1 cellular context compared by ENCODE assay signal in the genomic region with DNA sequence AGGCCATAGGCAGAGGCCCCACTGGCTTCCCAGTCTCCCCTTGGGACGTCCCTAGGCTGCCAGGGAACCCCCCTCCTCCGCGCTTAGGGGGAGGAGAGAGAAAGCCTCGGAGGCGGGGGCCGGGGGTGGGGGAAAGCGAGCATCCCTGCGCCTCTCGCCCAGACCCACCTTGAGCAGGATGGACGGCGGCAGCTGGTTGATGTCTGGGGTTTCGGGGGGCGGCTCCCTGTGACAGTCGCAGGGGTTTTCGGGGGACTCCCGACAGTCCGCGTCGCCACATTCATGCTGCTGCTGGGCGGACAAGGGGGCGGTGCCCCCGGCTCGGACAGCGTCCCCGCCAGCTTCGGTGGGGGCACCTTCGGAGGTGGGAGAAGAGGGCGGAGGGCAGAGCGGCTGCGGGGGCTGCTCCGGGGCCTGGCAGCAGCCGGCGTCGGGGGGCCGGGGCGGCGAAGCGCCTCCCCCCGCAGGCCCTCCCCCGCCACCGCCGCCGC.
TF ChIP-seq lines count a peak whose summit lies in the region.

No MANE protein-coding gene starts in this region.

TF ChIP-seq in GM12878, 131 proteins besides CTCF, POLR2A, EP300 and RAD21 (continued from another document):
- TF ChIP-seq, protein P1, sequence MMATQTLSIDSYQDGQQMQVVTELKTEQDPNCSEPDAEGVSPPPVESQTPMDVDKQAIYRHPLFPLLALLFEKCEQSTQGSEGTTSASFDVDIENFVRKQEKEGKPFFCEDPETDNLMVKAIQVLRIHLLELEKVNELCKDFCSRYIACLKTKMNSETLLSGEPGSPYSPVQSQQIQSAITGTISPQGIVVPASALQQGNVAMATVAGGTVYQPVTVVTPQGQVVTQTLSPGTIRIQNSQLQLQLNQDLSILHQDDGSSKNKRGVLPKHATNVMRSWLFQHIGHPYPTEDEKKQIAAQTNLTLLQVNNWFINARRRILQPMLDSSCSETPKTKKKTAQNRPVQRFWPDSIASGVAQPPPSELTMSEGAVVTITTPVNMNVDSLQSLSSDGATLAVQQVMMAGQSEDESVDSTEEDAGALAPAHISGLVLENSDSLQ (IDR thresholded peaks at IDR 0.05) = peak; percentile 77
- TF ChIP-seq MXI1 (IDR thresholded peaks at IDR 0.05; ENCODE audit: low read depth, low read length) (no peak), EED (IDR thresholded peaks at IDR 0.05; ENCODE audit: low read depth) (peak; percentile 74; the same call in 1 of the 2 replicates), POLR2AphosphoS2 (IDR thresholded peaks at IDR 0.05; ENCODE audit: low read depth, low read length) (no peak)
